13 cellular contexts compared by ENCODE assay signal in genomic region chr17:5381542-5381941, GRCh38. TPM values are rescaled to one million over a fixed set of nuclear protein-coding genes. Genes with fewer than 3 reads are reported as not detected.
DNase-seq lines count a peak whose midpoint lies in the region; ATAC-seq and TF ChIP-seq lines count a peak whose summit lies in the region.
"Had no signal": no experiment of that assay in that cellular context is flagged by ENCODE, and none has a peak within 500 bp of the region (broad histone marks: within the 10 kb centered on the region; RNA-seq: fewer than 3 reads in every experiment).

No MANE protein-coding gene starts in this region.

- H3K4me1 Mint-ChIP-seq in activated T-cell treated with anti-CD3 and anti-CD28 coated beads, Interleukin-2, amount 50 U/mL, for 72 hours (ENCODE audit: low read depth): peaks cover 10% of the 10 kb centered on the region
- H3K4me1 Mint-ChIP-seq in activated T-helper 2 cell treated with anti-CD3 and anti-CD28 coated beads, Interferon-gamma antibody, Interleukin-2, Interleukin-4, amounts not matched to agents 10 μg/mL and 5 μg/mL and 100 μg/mL, durations not matched to agents 14 hours and 24 hours and 36 hours (ENCODE audit: low read depth): peaks cover 4% of the 10 kb centered on the region
- H3K4me1 Mint-ChIP-seq: neural progenitor cell had no signal

- no peak overlapping the region for H3K27ac ChIP-seq in colonic mucosa
- H3K27ac ChIP-seq: upper lobe of right lung had no signal

- no peak overlapping the region for H3K9ac ChIP-seq in colonic mucosa (ENCODE audit: low read depth in 2 of 2, low read length in 2 of 2)
- H3K9ac ChIP-seq: neural progenitor cell had no signal

- H3K4me1 ChIP-seq in colonic mucosa: no peaks in the 10 kb centered on the region
- H3K4me1 ChIP-seq: neural progenitor cell, upper lobe of right lung had no signal

- intact Hi-C loops in activated T-helper 2 cell treated with anti-CD3 and anti-CD28 coated beads, Interferon-gamma antibody, Interleukin-2, Interleukin-4, amounts not matched to agents 10 μg/mL and 5 μg/mL and 100 μg/mL, durations not matched to agents 14 hours and 24 hours and 36 hours (cut with micrococcal nuclease): no loop called here
- intact Hi-C loops in colonic mucosa (cut with DNase I): no loop called here

- H3K27ac Mint-ChIP-seq in activated T-cell treated with anti-CD3 and anti-CD28 coated beads, Interleukin-2, amount 50 U/mL, for 72 hours: peak overlapping the region; percentile 3
- peak overlapping the region; percentile 18 for H3K27ac Mint-ChIP-seq in activated T-helper 2 cell treated with anti-CD3 and anti-CD28 coated beads, Interferon-gamma antibody, Interleukin-2, Interleukin-4, amounts not matched to agents 10 μg/mL and 5 μg/mL and 100 μg/mL, durations not matched to agents 14 hours and 24 hours and 36 hours
- H3K27ac Mint-ChIP-seq: dendritic cell treated with granulocyte-macrophage colony-stimulating factor and Interleukin-4, amounts not matched to agents 40 ng/mL and 50 ng/mL, for 4 days; neural progenitor cell had no signal

- no peaks in the 10 kb centered on the region for H3K27me3 ChIP-seq in colonic mucosa
- H3K27me3 ChIP-seq: neural progenitor cell, upper lobe of right lung had no signal

- TF ChIP-seq CTCF in fibroblast of mammary gland (conservative IDR thresholded peaks at IDR 0.05; ENCODE audit: control insufficient read depth, insufficient read depth, low read depth, low read length) (no peak), colonic mucosa (IDR thresholded peaks at IDR 0.05) (no peak)

- H3K4me3 ChIP-seq in fibroblast of mammary gland (ENCODE audit: control insufficient read depth, low read depth, low read length) (no peak overlapping the region), colonic mucosa (no peak overlapping the region)
- H3K4me3 ChIP-seq: neural progenitor cell, upper lobe of right lung had no signal

- H3K36me3 Mint-ChIP-seq in activated T-cell treated with anti-CD3 and anti-CD28 coated beads, Interleukin-2, amount 50 U/mL, for 72 hours (ENCODE audit: insufficient read depth in 2 of 2): peaks cover 6 to 43% of the 10 kb centered on the region in 2 donors
- peaks cover 89% of the 10 kb centered on the region for H3K36me3 Mint-ChIP-seq in activated T-helper 2 cell treated with anti-CD3 and anti-CD28 coated beads, Interferon-gamma antibody, Interleukin-2, Interleukin-4, amounts not matched to agents 10 μg/mL and 5 μg/mL and 100 μg/mL, durations not matched to agents 14 hours and 24 hours and 36 hours (ENCODE audit: low read depth)

- peak; percentile 26 to 29 for ATAC-seq in activated T-cell treated with anti-CD3 and anti-CD28 coated beads, Interleukin-2, amount 50 U/mL, for 72 hours (replicated peaks in 1 of 2)
- ATAC-seq: upper lobe of right lung had no signal

- no peak overlapping the region for H3K4me3 Mint-ChIP-seq in activated T-cell treated with anti-CD3 and anti-CD28 coated beads, Interleukin-2, amount 50 U/mL, for 72 hours
- no peak overlapping the region for H3K4me3 Mint-ChIP-seq in activated T-helper 2 cell treated with anti-CD3 and anti-CD28 coated beads, Interferon-gamma antibody, Interleukin-2, Interleukin-4, amounts not matched to agents 10 μg/mL and 5 μg/mL and 100 μg/mL, durations not matched to agents 14 hours and 24 hours and 36 hours (ENCODE audit: low read depth)
- H3K4me3 Mint-ChIP-seq: dendritic cell treated with granulocyte-macrophage colony-stimulating factor and Interleukin-4, amounts not matched to agents 40 ng/mL and 50 ng/mL, for 4 days; neural progenitor cell had no signal

- H3K27me3 Mint-ChIP-seq in activated T-cell treated with anti-CD3 and anti-CD28 coated beads, Interleukin-2, amount 50 U/mL, for 72 hours (ENCODE audit: low read depth): no peaks in the 10 kb centered on the region
- H3K27me3 Mint-ChIP-seq in activated T-helper 2 cell treated with anti-CD3 and anti-CD28 coated beads, Interferon-gamma antibody, Interleukin-2, Interleukin-4, amounts not matched to agents 10 μg/mL and 5 μg/mL and 100 μg/mL, durations not matched to agents 14 hours and 24 hours and 36 hours (ENCODE audit: low read depth): no peaks in the 10 kb centered on the region
- H3K27me3 Mint-ChIP-seq: dendritic cell treated with granulocyte-macrophage colony-stimulating factor and Interleukin-4, amounts not matched to agents 40 ng/mL and 50 ng/mL, for 4 days had no signal

- H3K36me3 ChIP-seq in colonic mucosa: peaks cover 46% of the 10 kb centered on the region

- no peak for DNase-seq in activated T-cell treated with anti-CD3 and anti-CD28 coated beads, Interleukin-2, amount 50 U/mL, for 72 hours
- no peak for DNase-seq in activated T-cell treated with anti-CD3 and anti-CD28 coated beads, Interleukin-2, amount 50 U/mL, for 48 hours
- no peak for DNase-seq in activated T-helper 2 cell treated with anti-CD3 and anti-CD28 coated beads, Interferon-gamma antibody, Interleukin-2, Interleukin-4, amounts not matched to agents 10 μg/mL and 5 μg/mL and 100 μg/mL, durations not matched to agents 14 hours and 24 hours and 36 hours (ENCODE audit: low spot score)
- DNase-seq in fibroblast of mammary gland (ENCODE audit: low read depth) (peak; percentile 78), stromal cell of bone marrow (ENCODE audit: low read depth) (peak; percentile 9), HuH-7 (ENCODE audit: low spot score) (no peak), NCI-H524 treated with DMSO at 0.1 percent for 48 hours (lab: John Stamatoyannopoulos, UW) (no peak), colonic mucosa (no peak)
- DNase-seq: MV-4-11, small intestine, upper lobe of right lung had no signal

- H3K9me3 Mint-ChIP-seq in activated T-cell treated with anti-CD3 and anti-CD28 coated beads, Interleukin-2, amount 50 U/mL, for 72 hours: no peaks in the 10 kb centered on the region
- no peaks in the 10 kb centered on the region for H3K9me3 Mint-ChIP-seq in activated T-helper 2 cell treated with anti-CD3 and anti-CD28 coated beads, Interferon-gamma antibody, Interleukin-2, Interleukin-4, amounts not matched to agents 10 μg/mL and 5 μg/mL and 100 μg/mL, durations not matched to agents 14 hours and 24 hours and 36 hours
- H3K9me3 Mint-ChIP-seq: dendritic cell treated with granulocyte-macrophage colony-stimulating factor and Interleukin-4, amounts not matched to agents 40 ng/mL and 50 ng/mL, for 4 days; neural progenitor cell had no signal

- no peaks in the 10 kb centered on the region for H3K9me3 ChIP-seq in colonic mucosa
- H3K9me3 ChIP-seq: upper lobe of right lung had no signal

RNA-seq across cellular contexts. Expression of gene NUP88, which starts 37.9 kb away (rescaled TPM):
- total RNA-seq in activated T-cell treated with anti-CD3 and anti-CD28 coated beads, Interleukin-2, amount 50 U/mL, for 72 hours: 100 to 1,000 TPM in 1 of 2 donors, 10 to 100 TPM in 1; 97.4 to 103 TPM
- total RNA-seq in activated T-helper 2 cell treated with anti-CD3 and anti-CD28 coated beads, Interferon-gamma antibody, Interleukin-2, Interleukin-4, amounts not matched to agents 10 μg/mL and 5 μg/mL and 100 μg/mL, durations not matched to agents 14 hours and 24 hours and 36 hours: 139 and 152 TPM in 2 replicates
- 10 to 100 TPM; 66.5 to 77.6 TPM for total RNA-seq in colonic mucosa

RNA-seq across cellular contexts. Expression of gene RPAIN, which starts 38.4 kb away (rescaled TPM):
- total RNA-seq in activated T-cell treated with anti-CD3 and anti-CD28 coated beads, Interleukin-2, amount 50 U/mL, for 72 hours: 10 to 100 TPM; 62.6 to 65.0 TPM
- total RNA-seq in activated T-helper 2 cell treated with anti-CD3 and anti-CD28 coated beads, Interferon-gamma antibody, Interleukin-2, Interleukin-4, amounts not matched to agents 10 μg/mL and 5 μg/mL and 100 μg/mL, durations not matched to agents 14 hours and 24 hours and 36 hours: 61.0 and 63.1 TPM in 2 replicates
- 10 to 100 TPM; 25.4 to 30.7 TPM for total RNA-seq in colonic mucosa

RNA-seq across cellular contexts. Expression of gene C1QBP, which starts 57.4 kb away (rescaled TPM):
- total RNA-seq in activated T-cell treated with anti-CD3 and anti-CD28 coated beads, Interleukin-2, amount 50 U/mL, for 72 hours: 100 to 1,000 TPM; 203 to 206 TPM
- total RNA-seq in activated T-helper 2 cell treated with anti-CD3 and anti-CD28 coated beads, Interferon-gamma antibody, Interleukin-2, Interleukin-4, amounts not matched to agents 10 μg/mL and 5 μg/mL and 100 μg/mL, durations not matched to agents 14 hours and 24 hours and 36 hours: 363 and 372 TPM in 2 replicates
- 100 to 1,000 TPM; 126 to 349 TPM for total RNA-seq in colonic mucosa

Comparison
In these comparisons a context has a peak if more than half of its experiments do, and no peak if none do; other contexts are left out.
1. DNase-seq: peak in fibroblast of mammary gland (single experiment) and stromal cell of bone marrow (single experiment); none in activated T-cell treated with anti-CD3 and anti-CD28 coated beads, Interleukin-2, amount 50 U/mL, for 72 hours (0 of 2), activated T-cell treated with anti-CD3 and anti-CD28 coated beads, Interleukin-2, amount 50 U/mL, for 48 hours (0 of 2), activated T-helper 2 cell treated with anti-CD3 and anti-CD28 coated beads, Interferon-gamma antibody, Interleukin-2, Interleukin-4, amounts not matched to agents 10 μg/mL and 5 μg/mL and 100 μg/mL, durations not matched to agents 14 hours and 24 hours and 36 hours (single experiment), HuH-7 (single experiment), NCI-H524 treated with DMSO at 0.1 percent for 48 hours (single experiment) and colonic mucosa (single experiment).